Comparison of ENCODE assay signal across 8 cellular contexts in genomic region chr1:203039609-203040517, GRCh38. TPM values are rescaled to one million over a fixed set of nuclear protein-coding genes. Genes with fewer than 3 reads are reported as not detected.
DNase-seq lines count a peak whose midpoint lies in the region; ATAC-seq and TF ChIP-seq lines count a peak whose summit lies in the region.

No MANE protein-coding gene starts in this region.

- H3K4me1 ChIP-seq in PC-9 (replicated peaks; ENCODE audit: insufficient read depth) (no peaks in the 10 kb centered on the region), heart right ventricle (peaks cover 5 to 73% (median 42%) of the 10 kb centered on the region in 9 donors)

- H3K4me3 ChIP-seq in PC-9: no peak overlapping the region
- H3K4me3 ChIP-seq in heart right ventricle: no peak overlapping the region

- no peak overlapping the region for H2AFZ ChIP-seq in PC-9

- H3K4me2 ChIP-seq in PC-9: no peak overlapping the region

- in situ Hi-C loops in ACHN (cut with HindIII; ENCODE audit: low pct_ligation_motif_present, low pct_unique_long_range_greater_than_20kb, low sequenced_read_pairs): loop anchor here (25.0 kb wide), 1 partner anchor 172 kb away; no protein-coding TSS in a partner anchor

- intact Hi-C loops in PC-9 (cut with micrococcal nuclease; ENCODE audit: unreplicated experiment) (loop anchor here (1.0 to 5.0 kb wide), 5 partner anchors 79 to 287 kb away; no protein-coding TSS in a partner anchor), heart right ventricle (cut with DNase I) (loop anchor here (1.0 to 10.0 kb wide), 12 partner anchors 77 to 305 kb away; partner anchors contain the start of gene ADORA1 (in 5 of the 10))

- no TSS peak for BruUV-seq in PC-9 (replicated peaks; lab: Mats Ljungman, UMichigan)

- peaks cover 5% of the 10 kb centered on the region; the same call in 1 of the 2 replicates for H3K27me3 ChIP-seq in PC-9 (ENCODE audit: insufficient read depth, low read depth)
- H3K27me3 ChIP-seq in heart right ventricle: peaks cover 0 to 6% (median 0%) of the 10 kb centered on the region in 7 donors

- H3F3A ChIP-seq in PC-9 (ENCODE audit: insufficient read depth, low read depth): no peaks in the 10 kb centered on the region

- H3K9me2 ChIP-seq in PC-9 (ENCODE audit: insufficient read depth): no peaks in the 10 kb centered on the region

- H3K36me3 ChIP-seq in PC-9 (ENCODE audit: low read depth): no peaks in the 10 kb centered on the region
- peaks cover 0 to 7% (median 0%) of the 10 kb centered on the region in 9 donors for H3K36me3 ChIP-seq in heart right ventricle

- H3K79me2 ChIP-seq in PC-9 (ENCODE audit: low read depth): no peaks in the 10 kb centered on the region

- CTCF ChIA-PET in PC-9 (lab: Charles Lee): interaction anchor here (0.5 to 2.9 kb wide), 9 partner anchors 10 to 298 kb away, joined by 3 to 27 read pairs (median 7); no protein-coding TSS in a partner anchor

- H3K9me3 ChIP-seq in PC-9 (ENCODE audit: insufficient read depth, low read depth): no peaks in the 10 kb centered on the region
- H3K9me3 ChIP-seq in heart right ventricle: no peaks in the 10 kb centered on the region

- TF ChIP-seq CTCF in GM12873 (IDR thresholded peaks at IDR 0.05; ENCODE audit: insufficient read depth, low read depth, low read length, missing control alignments) (peak; percentile 30), PC-9 (conservative IDR thresholded peaks at IDR 0.05) (peak; percentile 51; the same call in 1 of the 2 replicates), heart right ventricle (IDR thresholded peaks at IDR 0.05) (peak in 8 of 9 donors; percentile 18 to 53 (median 42))

- no peaks in the 10 kb centered on the region for H4K20me1 ChIP-seq in PC-9 (ENCODE audit: insufficient read depth)

- H3K27ac ChIP-seq in PC-9 (no peak overlapping the region), heart right ventricle (peak overlapping the region in 5 of 10 donors; percentile 36 to 61 (median 41))

- POLR2A ChIA-PET in PC-9 (lab: Charles Lee; ENCODE audit: unreplicated experiment): interaction anchor here (0.8 kb wide), 1 partner anchor 176 kb away, joined by 4 read pairs; no protein-coding TSS in a partner anchor

- ATAC-seq in heart right ventricle: peak in 5 of 8 donors; percentile 12 to 28 (median 25)
- ATAC-seq in GM18873 (IDR thresholded peaks at IDR 0.05; ENCODE audit: low FRiP score, unreplicated experiment): no peak
- no peak for ATAC-seq in GM21723 (IDR thresholded peaks at IDR 0.05; ENCODE audit: unreplicated experiment)

- 37 to 41% methylated on average over 11 of the region's 11 CpGs for WGBS in heart right ventricle, 2 donors

- DNase-seq in ACHN (peak; percentile 47), PC-9 (no peak), heart right ventricle (no peak), NCI-H187 (lab: John Stamatoyannopoulos, UW) (no peak), pons (ENCODE audit: low spot score) (no peak)

RNA-seq across cellular contexts. Expression of gene PPFIA4, which starts 13.6 kb away (rescaled TPM):
- total RNA-seq in PC-9 (2021): 1.2 and 5.0 TPM in 2 replicates
- total RNA-seq in heart right ventricle: 10 to 100 TPM in 9 of 10 donors, 1 to 10 TPM in 1; 9.5 to 60.6 (median 35.2) TPM
- polyA plus RNA-seq in heart right ventricle: 10 to 100 TPM in 1 of 2 donors, 1 to 10 TPM in 1; 8.1 to 28.5 TPM

RNA-seq across cellular contexts. Expression of gene TMEM183A, which starts 32.7 kb away (rescaled TPM):
- total RNA-seq in PC-9 (2021): 53.5 and 63.1 TPM in 2 replicates
- 10 to 100 TPM; 18.2 to 34.2 (median 21.1) TPM for total RNA-seq in heart right ventricle
- polyA plus RNA-seq in heart right ventricle: 10 to 100 TPM; 11.5 to 38.1 TPM

RNA-seq across cellular contexts. Expression of gene MYOG, which starts 45.9 kb away (rescaled TPM):
- total RNA-seq in PC-9 (2021): not detected in 2 replicates
- total RNA-seq in heart right ventricle: not detected
- polyA plus RNA-seq in heart right ventricle: under 1 TPM in 1 of 2 donors, not detected in 1; 0.06 TPM

Comparison
In these comparisons a context has a peak if more than half of its experiments do, and no peak if none do; other contexts are left out.
1. ATAC-seq: peak in heart right ventricle (5 of 8); none in GM18873 (single experiment) and GM21723 (single experiment).
2. Peak in every context shown above with its lines, with median percentiles within 50 percentile points of each other: CTCF ChIP-seq.